In the genomic region with DNA sequence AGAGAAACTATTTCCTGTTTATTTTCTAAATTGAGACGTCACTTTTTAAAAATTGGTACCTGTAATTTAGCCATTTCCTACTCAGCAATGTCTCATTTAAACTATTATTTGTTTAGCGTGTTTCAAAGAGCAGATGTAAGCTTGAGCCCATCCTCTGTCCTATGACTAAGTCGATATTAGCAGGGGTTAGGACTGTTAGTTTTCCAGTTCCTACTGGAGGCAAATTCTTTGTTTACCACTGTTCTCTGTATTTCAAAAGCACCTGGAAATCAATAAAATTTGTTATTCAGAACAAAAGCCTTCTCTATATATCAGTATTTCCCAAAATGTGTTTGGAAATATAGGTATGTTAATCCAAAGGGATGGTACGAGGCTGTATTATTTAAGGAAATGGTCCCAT, we compare ENCODE assay signal across 19 cellular contexts. TPM values are rescaled to one million over a fixed set of nuclear protein-coding genes. Genes with fewer than 3 reads are reported as not detected.
A peak's percentile ranks its signal among the peaks of the same experiment; 100 is the strongest.
DNase-seq lines count a peak whose midpoint lies in the region; ATAC-seq and TF ChIP-seq lines count a peak whose summit lies in the region.
"Had no signal": no experiment of that assay in that cellular context is flagged by ENCODE, and none has a peak within 500 bp of the region (broad histone marks: within the 10 kb centered on the region; RNA-seq: fewer than 3 reads in every experiment).

No MANE protein-coding gene starts in this region.

- TF ChIP-seq CTCF in RWPE2 (IDR thresholded peaks at IDR 0.05; ENCODE audit: poor library complexity, severe bottlenecking) (no peak), liver (IDR thresholded peaks at IDR 0.05; ENCODE audit: low read depth, low read length, missing input control) (no peak)

- H3K9me3 ChIP-seq in RWPE2 (ENCODE audit: severe bottlenecking) (no peaks in the 10 kb centered on the region), liver (ENCODE audit: control insufficient read depth in 4 of 4, low read length in 3 of 4) (no peaks in the 10 kb centered on the region)
- H3K9me3 ChIP-seq: BE2C had no signal

- H3K36me3 ChIP-seq in RWPE2 (ENCODE audit: low read depth) = no peaks in the 10 kb centered on the region; the same call in 1 of the 2 replicates
- no peaks in the 10 kb centered on the region for H3K36me3 ChIP-seq in liver (ENCODE audit: control insufficient read depth in 4 of 4, insufficient read depth in 3 of 4, low read depth in 1 of 4, low read length in 3 of 4)
- H3K36me3 ChIP-seq: BE2C had no signal

- H3K4me1 ChIP-seq in RWPE2 (ENCODE audit: insufficient read depth, poor library complexity, severe bottlenecking) = no peaks in the 10 kb centered on the region
- H3K4me1 ChIP-seq in liver (ENCODE audit: control insufficient read depth in 4 of 4, insufficient read depth in 4 of 4, low read length in 3 of 4) = peaks cover 0 to 18% (median 5%) of the 10 kb centered on the region in 4 donors
- H3K4me1 ChIP-seq: BE2C had no signal

- no peak overlapping the region for H3K9ac ChIP-seq in liver (ENCODE audit: low read depth in 1 of 2, low read length in 2 of 2)

- DNase-seq in HuH-7.5 (ENCODE audit: low spot score) = peak; percentile 46
- no peak for DNase-seq in RWPE2 (ENCODE audit: low spot score)
- DNase-seq in activated gamma-delta T cell treated with Interleukin-2 at 50 U/mL for 16 hours = no peak
- no peak for DNase-seq in GM03348 (ENCODE audit: low spot score)
- DNase-seq: ACHN; BE2C; C1 segment of cervical spinal cord; CD4-positive, CD25-positive, alpha-beta regulatory T cell; CD8-positive, alpha-beta memory T cell; COR-L47; DMS 273 treated with DMSO at 0.1 percent for 48 hours; DMS53; DND-41; EL; HCEC 1CT; HFFc6 had no signal

- H3K27ac ChIP-seq in RWPE2 (ENCODE audit: poor library complexity, severe bottlenecking) = no peak overlapping the region
- H3K27ac ChIP-seq in liver (ENCODE audit: low read depth in 1 of 2, low read length in 2 of 2) = peak overlapping the region; percentile 84 to 91

- H3K4me3 ChIP-seq in RWPE2 (ENCODE audit: severe bottlenecking) (no peak overlapping the region), liver (ENCODE audit: low read depth in 1 of 3, low read length in 3 of 3) (no peak overlapping the region)
- H3K4me3 ChIP-seq: GM23338 had no signal

- ATAC-seq in RWPE2 (ENCODE audit: low read depth) = peak; percentile 34; the same call in 1 of the 3 replicates
- ATAC-seq in GM21515 (IDR thresholded peaks at IDR 0.05; ENCODE audit: unreplicated experiment) = no peak
- ATAC-seq: GM23338 had no signal

- TF ChIP-seq RAD21 in liver (IDR thresholded peaks at IDR 0.05) = peak in 1 of 2 donors; percentile 37

- no peaks in the 10 kb centered on the region for H3K27me3 ChIP-seq in RWPE2 (ENCODE audit: insufficient read depth, poor library complexity, severe bottlenecking)
- no peaks in the 10 kb centered on the region for H3K27me3 ChIP-seq in liver (ENCODE audit: control insufficient read depth in 4 of 4, insufficient read depth in 4 of 4, low read length in 3 of 4)

- WGBS in liver = 34% methylated on average over 4 of the region's 4 CpGs

TF ChIP-seq in liver, 16 proteins besides CTCF, POLR2A, EP300 and RAD21:
- peak; percentile 85 for TF ChIP-seq FOXA2 (IDR thresholded peaks at IDR 0.05)
- TF ChIP-seq, protein P1, sequence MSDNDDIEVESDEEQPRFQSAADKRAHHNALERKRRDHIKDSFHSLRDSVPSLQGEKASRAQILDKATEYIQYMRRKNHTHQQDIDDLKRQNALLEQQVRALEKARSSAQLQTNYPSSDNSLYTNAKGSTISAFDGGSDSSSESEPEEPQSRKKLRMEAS (IDR thresholded peaks at IDR 0.05) = peak; percentile 76
- peak; percentile 3 to 60 for TF ChIP-seq JUND (IDR thresholded peaks at IDR 0.05)
- peak; percentile 20 to 73 for TF ChIP-seq RXRA (IDR thresholded peaks at IDR 0.05)
- TF ChIP-seq EGR1 (IDR thresholded peaks at IDR 0.05; ENCODE audit: low read depth in 2 of 2) = peak in 1 of 2 donors; percentile 55
- peak; percentile 65 for TF ChIP-seq YY1 (IDR thresholded peaks at IDR 0.05)
- TF ChIP-seq, protein P2, sequence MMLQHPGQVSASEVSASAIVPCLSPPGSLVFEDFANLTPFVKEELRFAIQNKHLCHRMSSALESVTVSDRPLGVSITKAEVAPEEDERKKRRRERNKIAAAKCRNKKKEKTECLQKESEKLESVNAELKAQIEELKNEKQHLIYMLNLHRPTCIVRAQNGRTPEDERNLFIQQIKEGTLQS (IDR thresholded peaks at IDR 0.05) = peak; percentile 45
- peak in 1 of 2 donors; percentile 32 for TF ChIP-seq GABPA (IDR thresholded peaks at IDR 0.05 in 1 of 2, conservative IDR thresholded peaks at IDR 0.05 in 1 of 2)
- no peak for TF ChIP-seq NR2F2 (IDR thresholded peaks at IDR 0.05)
- peak; percentile 45 to 77 for TF ChIP-seq HNF4A (conservative IDR thresholded peaks at IDR 0.05)
- TF ChIP-seq HNF4G (IDR thresholded peaks at IDR 0.05) = peak; percentile 16
- TF ChIP-seq FOXA1 (IDR thresholded peaks at IDR 0.05) = peak; percentile 62
- TF ChIP-seq, protein P3, sequence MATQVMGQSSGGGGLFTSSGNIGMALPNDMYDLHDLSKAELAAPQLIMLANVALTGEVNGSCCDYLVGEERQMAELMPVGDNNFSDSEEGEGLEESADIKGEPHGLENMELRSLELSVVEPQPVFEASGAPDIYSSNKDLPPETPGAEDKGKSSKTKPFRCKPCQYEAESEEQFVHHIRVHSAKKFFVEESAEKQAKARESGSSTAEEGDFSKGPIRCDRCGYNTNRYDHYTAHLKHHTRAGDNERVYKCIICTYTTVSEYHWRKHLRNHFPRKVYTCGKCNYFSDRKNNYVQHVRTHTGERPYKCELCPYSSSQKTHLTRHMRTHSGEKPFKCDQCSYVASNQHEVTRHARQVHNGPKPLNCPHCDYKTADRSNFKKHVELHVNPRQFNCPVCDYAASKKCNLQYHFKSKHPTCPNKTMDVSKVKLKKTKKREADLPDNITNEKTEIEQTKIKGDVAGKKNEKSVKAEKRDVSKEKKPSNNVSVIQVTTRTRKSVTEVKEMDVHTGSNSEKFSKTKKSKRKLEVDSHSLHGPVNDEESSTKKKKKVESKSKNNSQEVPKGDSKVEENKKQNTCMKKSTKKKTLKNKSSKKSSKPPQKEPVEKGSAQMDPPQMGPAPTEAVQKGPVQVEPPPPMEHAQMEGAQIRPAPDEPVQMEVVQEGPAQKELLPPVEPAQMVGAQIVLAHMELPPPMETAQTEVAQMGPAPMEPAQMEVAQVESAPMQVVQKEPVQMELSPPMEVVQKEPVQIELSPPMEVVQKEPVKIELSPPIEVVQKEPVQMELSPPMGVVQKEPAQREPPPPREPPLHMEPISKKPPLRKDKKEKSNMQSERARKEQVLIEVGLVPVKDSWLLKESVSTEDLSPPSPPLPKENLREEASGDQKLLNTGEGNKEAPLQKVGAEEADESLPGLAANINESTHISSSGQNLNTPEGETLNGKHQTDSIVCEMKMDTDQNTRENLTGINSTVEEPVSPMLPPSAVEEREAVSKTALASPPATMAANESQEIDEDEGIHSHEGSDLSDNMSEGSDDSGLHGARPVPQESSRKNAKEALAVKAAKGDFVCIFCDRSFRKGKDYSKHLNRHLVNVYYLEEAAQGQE (IDR thresholded peaks at IDR 0.05) = no peak
- TF ChIP-seq TAF1 (conservative IDR thresholded peaks at IDR 0.05) = peak; percentile 70
- TF ChIP-seq, protein P4, sequence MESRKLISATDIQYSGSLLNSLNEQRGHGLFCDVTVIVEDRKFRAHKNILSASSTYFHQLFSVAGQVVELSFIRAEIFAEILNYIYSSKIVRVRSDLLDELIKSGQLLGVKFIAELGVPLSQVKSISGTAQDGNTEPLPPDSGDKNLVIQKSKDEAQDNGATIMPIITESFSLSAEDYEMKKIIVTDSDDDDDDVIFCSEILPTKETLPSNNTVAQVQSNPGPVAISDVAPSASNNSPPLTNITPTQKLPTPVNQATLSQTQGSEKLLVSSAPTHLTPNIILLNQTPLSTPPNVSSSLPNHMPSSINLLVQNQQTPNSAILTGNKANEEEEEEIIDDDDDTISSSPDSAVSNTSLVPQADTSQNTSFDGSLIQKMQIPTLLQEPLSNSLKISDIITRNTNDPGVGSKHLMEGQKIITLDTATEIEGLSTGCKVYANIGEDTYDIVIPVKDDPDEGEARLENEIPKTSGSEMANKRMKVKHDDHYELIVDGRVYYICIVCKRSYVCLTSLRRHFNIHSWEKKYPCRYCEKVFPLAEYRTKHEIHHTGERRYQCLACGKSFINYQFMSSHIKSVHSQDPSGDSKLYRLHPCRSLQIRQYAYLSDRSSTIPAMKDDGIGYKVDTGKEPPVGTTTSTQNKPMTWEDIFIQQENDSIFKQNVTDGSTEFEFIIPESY (IDR thresholded peaks at IDR 0.05) = peak; percentile 62
- TF ChIP-seq SP1 (IDR thresholded peaks at IDR 0.05) = peak; percentile 83
TF ChIP-seq in liver: peak in this region for 14.

RNA-seq across cellular contexts. Expression of a gene that starts 42.4 kb away (rescaled TPM):
- 10 to 100 TPM; 44.4 to 69.4 TPM for total RNA-seq in liver
- 10 to 100 TPM; 10.1 to 29.5 TPM for polyA plus RNA-seq in liver
